In the genomic region with DNA sequence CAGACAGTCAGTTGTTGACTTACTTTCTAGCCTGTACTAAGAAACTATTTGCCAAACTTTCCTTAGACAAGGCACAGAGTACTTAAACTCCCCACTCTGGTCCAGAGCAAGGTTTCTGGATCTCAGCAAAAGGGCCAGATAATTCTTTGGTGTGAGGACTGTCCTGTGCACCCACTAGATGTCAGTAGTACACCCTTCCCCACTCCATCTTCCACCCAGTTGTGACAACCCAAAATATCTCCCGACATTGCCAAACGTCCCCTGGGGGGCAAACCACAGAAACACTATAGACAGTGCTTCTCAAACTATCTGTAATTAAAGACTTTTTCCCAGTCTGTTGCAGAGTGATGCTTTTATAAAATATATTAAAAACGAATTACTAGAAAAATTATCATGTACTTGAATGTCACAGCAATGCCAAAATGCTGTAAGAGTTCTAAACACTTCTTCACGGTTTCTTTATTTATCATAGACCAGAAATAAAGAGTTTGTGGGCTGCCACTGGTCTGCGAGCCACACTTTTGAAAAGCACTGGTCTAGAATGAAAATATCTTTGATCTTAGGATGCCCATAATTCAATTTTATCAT, we compare ENCODE assay signal across 9 cellular contexts.
DNase-seq lines count a peak whose midpoint lies in the region; ATAC-seq, FAIRE-seq and TF ChIP-seq lines count a peak whose summit lies in the region.
"Had no signal": no experiment of that assay in that cellular context is flagged by ENCODE, and none has a peak within 500 bp of the region (broad histone marks: within the 10 kb centered on the region; RNA-seq: fewer than 3 reads in every experiment).

No MANE protein-coding gene starts in this region.

- FAIRE-seq in GM12891 (lab: Jason Lieb, UNC) (peak; percentile 81), urothelium cell line (lab: Jason Lieb, UNC) (no peak)

- H3K4me3 ChIP-seq in BE2C (ENCODE audit: low read depth, low read length), result no peak overlapping the region
- no peak overlapping the region for H3K4me3 ChIP-seq in astrocyte of the spinal cord (ENCODE audit: low read depth, low read length)
- H3K4me3 ChIP-seq: SK-N-MC had no signal

- peak; percentile 52 for DNase-seq in BE2C
- no peak for DNase-seq in GM12891 (ENCODE audit: insufficient read length, low spot score)
- DNase-seq in NCI-H2107 (lab: John Stamatoyannopoulos, UW), result peak; percentile 7
- peak; percentile 42 for DNase-seq in astrocyte of the spinal cord (ENCODE audit: low read depth, low spot score)
- peak; percentile 47 for DNase-seq in kidney glomerular epithelial cell (lab: John Stamatoyannopoulos, UW)
- peak; percentile 42 for DNase-seq in urothelium cell line (ENCODE audit: low spot score)
- no peak for DNase-seq in T-helper 9 cell

- no peak for TF ChIP-seq POLR2A in GM12891 (IDR thresholded peaks at IDR 0.05; ENCODE audit: low read depth, low read length)

- H3K9me3 ChIP-seq in BE2C, result no peaks in the 10 kb centered on the region

- TF ChIP-seq CTCF in BE2C (IDR thresholded peaks at IDR 0.05; ENCODE audit: low read depth, low read length), result peak; percentile 94
- TF ChIP-seq CTCF in astrocyte of the spinal cord (IDR thresholded peaks at IDR 0.05; ENCODE audit: low read depth, low read length), result peak; percentile 76

- ATAC-seq in HG02798 (IDR thresholded peaks at IDR 0.05; ENCODE audit: poor library complexity, unreplicated experiment), result peak; percentile 82

- H3K36me3 ChIP-seq in BE2C, result no peaks in the 10 kb centered on the region

- H3K27me3 ChIP-seq in BE2C, result no peaks in the 10 kb centered on the region

- in situ Hi-C loops in astrocyte of the spinal cord (cut with HindIII; ENCODE audit: low sequenced_read_pairs), result no loop called here

- peaks cover under 1% of the 10 kb centered on the region; the same call in 1 of the 2 replicates for H3K4me1 ChIP-seq in BE2C

TF ChIP-seq in GM12891, 5 proteins besides CTCF, POLR2A, EP300 and RAD21:
- TF ChIP-seq POU2F2 (IDR thresholded peaks at IDR 0.05; ENCODE audit: low read depth, low read length), result no peak
- TF ChIP-seq SPI1 (IDR thresholded peaks at IDR 0.05; ENCODE audit: low read depth, low read length), result no peak
- no peak for TF ChIP-seq TAF1 (IDR thresholded peaks at IDR 0.05; ENCODE audit: low read depth, low read length)
- no peak for TF ChIP-seq POLR2AphosphoS5 (IDR thresholded peaks at IDR 0.05; ENCODE audit: low read depth, low read length)
- no peak for TF ChIP-seq PAX5 (IDR thresholded peaks at IDR 0.05; ENCODE audit: insufficient read depth, low read length, severe bottlenecking)

Comparison
In these comparisons a context has a peak if more than half of its experiments do, and no peak if none do; other contexts are left out.
1. DNase-seq: peak in BE2C (single experiment), NCI-H2107 (single experiment), astrocyte of the spinal cord (single experiment), kidney glomerular epithelial cell (single experiment) and urothelium cell line (single experiment); none in GM12891 (single experiment) and T-helper 9 cell (single experiment).